Comparison of ENCODE assay signal across 10 cellular contexts in genomic region chr6:156647440-156647839, GRCh38.
"Had no signal": no experiment of that assay in that cellular context is flagged by ENCODE, and none has a peak within 500 bp of the region (broad histone marks: within the 10 kb centered on the region; RNA-seq: fewer than 3 reads in every experiment).

No MANE protein-coding gene starts in this region.

- H3K27ac Mint-ChIP-seq: activated CD8-positive, alpha-beta T cell treated with anti-CD3 and anti-CD28 coated beads for 36 hours; activated T-helper 1 cell treated with anti-CD3 and anti-CD28 coated beads, Interleukin-12 subunit alpha, Interleukin-12 subunit beta, Interleukin-2, Interleukin-4 antibody, amounts not matched to agents 30 ng/mL and 10 ng/mL and 1 ng/mL, durations not matched to agents 14 hours and 24 hours and 36 hours had no signal

- H3K4me1 ChIP-seq: tibial artery had no signal

- H3K27me3 ChIP-seq: neutrophil, tibial artery had no signal

- FAIRE-seq: islet of Langerhans, urothelium cell line had no signal

- H3K9me3 Mint-ChIP-seq: activated CD8-positive, alpha-beta T cell treated with anti-CD3 and anti-CD28 coated beads for 36 hours; activated T-helper 1 cell treated with anti-CD3 and anti-CD28 coated beads, Interleukin-12 subunit alpha, Interleukin-12 subunit beta, Interleukin-2, Interleukin-4 antibody, amounts not matched to agents 30 ng/mL and 10 ng/mL and 1 ng/mL, durations not matched to agents 14 hours and 24 hours and 36 hours had no signal

- H3K27ac ChIP-seq: neutrophil, tibial artery had no signal

- H3K36me3 ChIP-seq: neutrophil, tibial artery had no signal

- ATAC-seq: activated CD8-positive, alpha-beta T cell treated with anti-CD3 and anti-CD28 coated beads for 36 hours had no signal

- H3K9me3 ChIP-seq: neutrophil, tibial artery had no signal

- H3K4me3 Mint-ChIP-seq: activated CD8-positive, alpha-beta T cell treated with anti-CD3 and anti-CD28 coated beads for 36 hours; activated T-helper 1 cell treated with anti-CD3 and anti-CD28 coated beads, Interleukin-12 subunit alpha, Interleukin-12 subunit beta, Interleukin-2, Interleukin-4 antibody, amounts not matched to agents 30 ng/mL and 10 ng/mL and 1 ng/mL, durations not matched to agents 14 hours and 24 hours and 36 hours had no signal

- H3K4me3 ChIP-seq: lung, tibial artery had no signal

- DNase-seq: activated CD4-positive, alpha-beta T cell treated with anti-CD3 and anti-CD28 coated beads for 4 hours; activated CD8-positive, alpha-beta T cell treated with anti-CD3 and anti-CD28 coated beads for 36 hours; midbrain; stimulated activated CD4-positive, alpha-beta T cell treated with anti-CD3 and anti-CD28 coated beads, Interleukin-1b, Interleukin-23, amount 100 ng/mL, for 48 hours; tibial artery had no signal
